ENCODE assay signal across 9 cellular contexts in the genomic region with DNA sequence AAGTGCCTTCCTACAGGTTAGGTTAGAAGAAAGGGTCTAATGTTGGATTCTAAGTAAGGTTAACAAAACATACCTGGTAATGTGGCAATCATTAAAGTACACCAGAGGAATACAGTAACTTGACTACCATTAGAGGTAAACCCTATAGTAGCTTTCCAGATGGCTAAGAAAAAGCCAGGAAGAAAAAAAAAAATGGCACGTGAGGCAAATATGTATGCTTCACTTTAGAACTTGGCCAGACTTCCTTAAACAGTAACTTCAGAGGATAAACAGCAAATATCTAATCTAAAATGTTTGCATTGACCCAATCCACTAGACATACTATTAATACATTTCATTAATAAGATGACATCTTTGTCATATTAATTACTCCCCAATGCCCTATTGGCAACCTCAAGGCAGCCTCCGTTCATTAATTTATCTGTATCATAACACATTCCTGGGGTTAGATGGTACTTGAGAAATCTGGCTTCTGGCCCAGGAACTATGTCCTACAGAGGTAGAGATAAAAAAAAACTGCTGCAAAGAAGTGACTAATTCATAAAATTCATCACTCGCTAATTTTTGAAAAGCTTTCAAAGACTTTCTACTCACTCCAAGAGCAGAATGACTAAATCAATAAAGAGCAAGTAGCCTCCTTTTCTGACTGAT. TPM values are rescaled to one million over a fixed set of nuclear protein-coding genes. Genes with fewer than 3 reads are reported as not detected.
DNase-seq lines count a peak whose midpoint lies in the region; ATAC-seq lines count a peak whose summit lies in the region.
"Had no signal": no experiment of that assay in that cellular context is flagged by ENCODE, and none has a peak within 500 bp of the region (broad histone marks: within the 10 kb centered on the region; RNA-seq: fewer than 3 reads in every experiment).

No MANE protein-coding gene starts in this region.

- DNase-seq in AG08395 (ENCODE audit: low spot score): peak; percentile 50
- peak; percentile 88 for DNase-seq in HCEC 1CT
- DNase-seq in kidney glomerular epithelial cell (lab: John Stamatoyannopoulos, UW): peak; percentile 64
- no peak for DNase-seq in NCI-H774 (lab: John Stamatoyannopoulos, UW)
- DNase-seq in H7: no peak
- DNase-seq in SKM-1 treated with dmso at 0.1 percent for 144 hours (lab: John Stamatoyannopoulos, UW; ENCODE audit: unreplicated experiment): no peak
- no peak for DNase-seq in NCI-H526 (lab: John Stamatoyannopoulos, UW)
- DNase-seq: amygdala had no signal

- H3K4me3 Mint-ChIP-seq in activated T-helper 17 cell treated with anti-CD3 and anti-CD28 coated beads, Interleukin-2, amount 50 U/mL, for 72 hours: no peak overlapping the region

- H3K36me3 ChIP-seq in H7 (replicated peaks; ENCODE audit: control insufficient read depth, insufficient read depth, low read length): no peaks in the 10 kb centered on the region

- no peaks in the 10 kb centered on the region for H3K27me3 Mint-ChIP-seq in activated T-helper 17 cell treated with anti-CD3 and anti-CD28 coated beads, Interleukin-2, amount 50 U/mL, for 72 hours

- no peaks in the 10 kb centered on the region for H3K9me3 Mint-ChIP-seq in activated T-helper 17 cell treated with anti-CD3 and anti-CD28 coated beads, Interleukin-2, amount 50 U/mL, for 72 hours

- no peaks in the 10 kb centered on the region for H3K27me3 ChIP-seq in H7 (ENCODE audit: control insufficient read depth, insufficient read depth, low read length)

- no peak overlapping the region for H3K27ac Mint-ChIP-seq in activated T-helper 17 cell treated with anti-CD3 and anti-CD28 coated beads, Interleukin-2, amount 50 U/mL, for 72 hours

- peaks cover 20% of the 10 kb centered on the region for H3K4me1 Mint-ChIP-seq in activated T-helper 17 cell treated with anti-CD3 and anti-CD28 coated beads, Interleukin-2, amount 50 U/mL, for 72 hours

- no peak overlapping the region for H3K4me3 ChIP-seq in H7 (ENCODE audit: insufficient read depth, low read depth, low read length)

- peaks cover 85% of the 10 kb centered on the region for H3K36me3 Mint-ChIP-seq in activated T-helper 17 cell treated with anti-CD3 and anti-CD28 coated beads, Interleukin-2, amount 50 U/mL, for 72 hours (ENCODE audit: low read depth)

- ATAC-seq in activated T-helper 17 cell treated with anti-CD3 and anti-CD28 coated beads, Interleukin-2, amount 50 U/mL, for 72 hours (replicated peaks): peak; percentile 20

RNA-seq across cellular contexts. Expression of gene DCAF8, which starts 5.8 kb away (rescaled TPM):
- 100 to 1,000 TPM; 126 to 175 TPM for total RNA-seq in activated T-helper 17 cell treated with anti-CD3 and anti-CD28 coated beads, Interleukin-2, amount 50 U/mL, for 72 hours
- total RNA-seq in H7 (2014; rRNA removed; shearing (Covaris generic)): 129 and 184 TPM in 2 replicates

RNA-seq across cellular contexts. Expression of gene PEX19, which starts 28.4 kb away (rescaled TPM):
- total RNA-seq in activated T-helper 17 cell treated with anti-CD3 and anti-CD28 coated beads, Interleukin-2, amount 50 U/mL, for 72 hours: 10 to 100 TPM; 48.3 to 61.4 TPM
- 81.9 and 107 TPM in 2 replicates for total RNA-seq in H7 (2014; rRNA removed; shearing (Covaris generic))

RNA-seq across cellular contexts. Expression of gene PEA15, which starts 51.3 kb away (rescaled TPM):
- total RNA-seq in activated T-helper 17 cell treated with anti-CD3 and anti-CD28 coated beads, Interleukin-2, amount 50 U/mL, for 72 hours: 10 to 100 TPM; 48.7 to 49.4 TPM
- total RNA-seq in H7 (2014; rRNA removed; shearing (Covaris generic)): 75.6 and 81.4 TPM in 2 replicates

Comparison
In these comparisons a context has a peak if more than half of its experiments do, and no peak if none do; other contexts are left out.
1. DNase-seq: peak in AG08395 (single experiment), HCEC 1CT (single experiment) and kidney glomerular epithelial cell (single experiment); none in NCI-H774 (single experiment), H7 (single experiment), SKM-1 treated with dmso at 0.1 percent for 144 hours (single experiment) and NCI-H526 (0 of 2).